14 cellular contexts compared by ENCODE assay signal in genomic region chr2:174535757-174536703, GRCh38. TPM values are rescaled to one million over a fixed set of nuclear protein-coding genes. Genes with fewer than 3 reads are reported as not detected.
DNase-seq lines count a peak whose midpoint lies in the region; ATAC-seq and TF ChIP-seq lines count a peak whose summit lies in the region.
"Had no signal": no experiment of that assay in that cellular context is flagged by ENCODE, and none has a peak within 500 bp of the region (broad histone marks: within the 10 kb centered on the region; RNA-seq: fewer than 3 reads in every experiment).

No MANE protein-coding gene starts in this region.

- no peak for TF ChIP-seq POLR2A in heart left ventricle (IDR thresholded peaks at IDR 0.05)

- 86 to 90% (median 89%) methylated on average over 11 of the region's 11 CpGs for WGBS in heart left ventricle, 4 donors

- peak overlapping the region; percentile 43 for H3K27ac ChIP-seq in foreskin keratinocyte
- no peak overlapping the region for H3K27ac ChIP-seq in heart left ventricle

- H3K27me3 ChIP-seq in foreskin keratinocyte (no peaks in the 10 kb centered on the region), heart left ventricle (peaks cover 0 to 4% (median 0%) of the 10 kb centered on the region in 9 donors)

- DNase-seq in DMS153 treated with DMSO at 0.1 percent for 48 hours (lab: John Stamatoyannopoulos, UW; ENCODE audit: unreplicated experiment) (peak; percentile 74), NCI-H524 (lab: John Stamatoyannopoulos, UW) (peak; percentile 78 to 94), foreskin keratinocyte (peak; percentile 64 to 82), left lobe of liver (ENCODE audit: low spot score) (no peak), SKM-1 treated with dmso at 0.1 percent for 144 hours (lab: John Stamatoyannopoulos, UW; ENCODE audit: unreplicated experiment) (no peak), heart left ventricle (no peak), CD1c-positive myeloid dendritic cell (ENCODE audit: extremely low spot score) (no peak)
- DNase-seq: activated CD4-positive, alpha-beta memory T cell treated with anti-CD3 and anti-CD28 coated beads, Interleukin-2, amount 10 ng/mL, durations not matched to agents 7 days and 5 days; activated naive CD4-positive, alpha-beta T cell treated with Interleukin-2 at 50 U/mL for 16 hours; CD4-positive, alpha-beta T cell; natural killer cell; NCI-H526; T-helper 2 cell had no signal

- no peaks in the 10 kb centered on the region for H3K9me3 ChIP-seq in heart left ventricle

- ATAC-seq in HG02588 (IDR thresholded peaks at IDR 0.05; ENCODE audit: unreplicated experiment) (peak; percentile 74), foreskin keratinocyte (peak; percentile 96), left lobe of liver (no peak), heart left ventricle (no peak)
- ATAC-seq: natural killer cell had no signal

- no peak overlapping the region for H3K4me3 ChIP-seq in heart left ventricle

- intact Hi-C loops in heart left ventricle (cut with DNase I): no loop called here

- H3K36me3 ChIP-seq in heart left ventricle: no peaks in the 10 kb centered on the region

- peaks cover 14% of the 10 kb centered on the region for H3K4me1 ChIP-seq in foreskin keratinocyte
- peaks cover 0 to 8% (median 0%) of the 10 kb centered on the region in 12 donors for H3K4me1 ChIP-seq in heart left ventricle

- TF ChIP-seq CTCF in foreskin keratinocyte (conservative IDR thresholded peaks at IDR 0.05) (no peak), heart left ventricle (IDR thresholded peaks at IDR 0.05) (no peak)

RNA-seq across cellular contexts. Expression of gene GPR155, which starts 49.2 kb away (rescaled TPM):
- total RNA-seq in foreskin keratinocyte: 2.8 and 3.6 TPM in 2 replicates
- 0.68 and 0.69 TPM in 2 replicates for polyA plus RNA-seq in foreskin keratinocyte
- total RNA-seq in left lobe of liver: 9.3 TPM
- total RNA-seq in heart left ventricle: 10 to 100 TPM; 13.7 to 21.3 (median 16.3) TPM
- 1 to 10 TPM; 3.5 to 6.5 TPM for polyA plus RNA-seq in heart left ventricle

Comparison
In these comparisons a context has a peak if more than half of its experiments do, and no peak if none do; other contexts are left out.
1. DNase-seq: peak in DMS153 treated with DMSO at 0.1 percent for 48 hours (single experiment), NCI-H524 (2 of 2) and foreskin keratinocyte (2 of 2); none in left lobe of liver (single experiment), SKM-1 treated with dmso at 0.1 percent for 144 hours (single experiment), heart left ventricle (0 of 5) and CD1c-positive myeloid dendritic cell (single experiment).
2. ATAC-seq: peak in HG02588 (single experiment) and foreskin keratinocyte (single experiment); none in left lobe of liver (single experiment) and heart left ventricle (0 of 4).